Comparison of ENCODE assay signal across 10 cellular contexts in the genomic region with DNA sequence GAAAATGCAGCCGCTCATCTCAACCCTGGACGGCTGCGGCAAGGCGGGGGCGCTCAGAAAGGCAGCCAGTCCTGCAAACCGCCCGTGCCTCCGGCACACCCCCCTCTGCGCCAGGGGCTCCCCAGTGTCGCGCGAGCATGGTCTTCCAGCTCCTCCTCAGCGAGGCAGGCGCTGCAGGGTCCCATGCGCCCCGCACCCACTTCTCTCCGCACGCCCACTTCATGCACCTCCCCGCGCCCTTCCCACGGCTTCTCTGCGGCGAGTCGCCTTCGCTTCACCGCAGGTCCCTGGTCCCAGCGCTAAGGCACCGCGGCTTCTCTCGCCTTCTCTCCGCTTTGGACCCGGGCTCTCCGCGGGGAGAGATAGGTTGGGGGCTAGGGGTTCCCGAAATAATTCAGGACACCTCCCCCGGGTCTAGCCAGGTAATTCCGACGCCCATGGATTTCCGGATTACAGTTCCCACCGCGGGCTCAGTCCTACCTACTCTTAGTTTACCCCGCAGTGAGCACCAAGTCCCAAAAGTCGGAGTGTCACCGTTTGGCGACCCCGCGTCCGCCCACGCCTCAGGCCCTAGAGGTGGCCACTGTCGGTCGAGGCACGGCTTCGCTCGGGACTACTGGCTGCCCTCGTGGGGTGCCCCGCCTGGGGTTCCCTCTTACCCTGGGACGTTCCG.
DNase-seq lines count a peak whose midpoint lies in the region; ATAC-seq and TF ChIP-seq lines count a peak whose summit lies in the region.
"Had no signal": no experiment of that assay in that cellular context is flagged by ENCODE, and none has a peak within 500 bp of the region (broad histone marks: within the 10 kb centered on the region; RNA-seq: fewer than 3 reads in every experiment).

No MANE protein-coding gene starts in this region.

- WGBS in tibial nerve, 2 donors, result 2% methylated on average over 21 to 36 of the region's 58 CpGs

- H3K36me3 ChIP-seq in colonic mucosa, result no peaks in the 10 kb centered on the region
- no peaks in the 10 kb centered on the region for H3K36me3 ChIP-seq in mucosa of rectum (ENCODE audit: control insufficient read depth in 2 of 2, insufficient read depth in 2 of 2, low read length in 2 of 2)
- H3K36me3 ChIP-seq in tibial nerve, result no peaks in the 10 kb centered on the region

- TF ChIP-seq POLR2A in tibial nerve (IDR thresholded peaks at IDR 0.05), result no peak

- peaks cover 17% of the 10 kb centered on the region for H3K4me1 Mint-ChIP-seq in activated CD4-positive, alpha-beta memory T cell treated with anti-CD3 and anti-CD28 coated beads for 36 hours (ENCODE audit: low read depth)
- peaks cover 13% of the 10 kb centered on the region for H3K4me1 Mint-ChIP-seq in activated CD4-positive, alpha-beta memory T cell treated with anti-CD3 and anti-CD28 coated beads, Interleukin-2, amount 10 ng/mL, durations not matched to agents 7 days and 5 days

- TF ChIP-seq CTCF in colonic mucosa (IDR thresholded peaks at IDR 0.05) (no peak), tibial nerve (IDR thresholded peaks at IDR 0.05) (no peak)

- no peak overlapping the region for H3K27ac Mint-ChIP-seq in activated CD4-positive, alpha-beta memory T cell treated with anti-CD3 and anti-CD28 coated beads for 36 hours
- H3K27ac Mint-ChIP-seq in activated CD4-positive, alpha-beta memory T cell treated with anti-CD3 and anti-CD28 coated beads, Interleukin-2, amount 10 ng/mL, durations not matched to agents 7 days and 5 days, result no peak overlapping the region
- H3K27ac Mint-ChIP-seq: dendritic cell treated with granulocyte-macrophage colony-stimulating factor and Interleukin-4, amounts not matched to agents 40 ng/mL and 50 ng/mL, for 4 days had no signal

- H3K27me3 Mint-ChIP-seq in activated CD4-positive, alpha-beta memory T cell treated with anti-CD3 and anti-CD28 coated beads for 36 hours, result peaks cover 62% of the 10 kb centered on the region
- H3K27me3 Mint-ChIP-seq in activated CD4-positive, alpha-beta memory T cell treated with anti-CD3 and anti-CD28 coated beads, Interleukin-2, amount 10 ng/mL, durations not matched to agents 7 days and 5 days, result peaks cover 88% of the 10 kb centered on the region

- H3K27me3 ChIP-seq in colonic mucosa, result peaks cover 22% of the 10 kb centered on the region
- peaks cover 13 to 24% of the 10 kb centered on the region in 2 donors for H3K27me3 ChIP-seq in mucosa of rectum (ENCODE audit: control insufficient read depth in 2 of 2, insufficient read depth in 2 of 2, low read length in 2 of 2)
- H3K27me3 ChIP-seq in tibial nerve, result peaks cover 2 to 93% of the 10 kb centered on the region in 2 donors

- CTCF ChIA-PET in activated CD4-positive, alpha-beta memory T cell treated with anti-CD3 and anti-CD28 coated beads for 36 hours (lab: Charles Lee), result no interaction called here
- CTCF ChIA-PET in activated CD4-positive, alpha-beta memory T cell treated with anti-CD3 and anti-CD28 coated beads, Interleukin-2, amount 10 ng/mL, durations not matched to agents 7 days and 5 days (lab: Charles Lee), result no interaction called here

- no peak overlapping the region for H3K27ac ChIP-seq in colonic mucosa
- no peak overlapping the region for H3K27ac ChIP-seq in mucosa of rectum (ENCODE audit: low read depth in 2 of 2, low read length in 2 of 2)
- H3K27ac ChIP-seq in tibial nerve, result no peak overlapping the region
- H3K27ac ChIP-seq: C4-2B had no signal

- H3K9ac ChIP-seq in colonic mucosa (ENCODE audit: low read depth in 2 of 2, low read length in 2 of 2), result no peak overlapping the region
- no peak overlapping the region for H3K9ac ChIP-seq in mucosa of rectum (ENCODE audit: low read depth in 1 of 2, low read length in 2 of 2)

- H3K36me3 Mint-ChIP-seq in activated CD4-positive, alpha-beta memory T cell treated with anti-CD3 and anti-CD28 coated beads for 36 hours, result no peaks in the 10 kb centered on the region
- no peaks in the 10 kb centered on the region for H3K36me3 Mint-ChIP-seq in activated CD4-positive, alpha-beta memory T cell treated with anti-CD3 and anti-CD28 coated beads, Interleukin-2, amount 10 ng/mL, durations not matched to agents 7 days and 5 days (ENCODE audit: low read depth)

- H3K4me3 ChIP-seq in colonic mucosa, result peak overlapping the region; percentile 27
- peak overlapping the region; percentile 41 to 43 for H3K4me3 ChIP-seq in mucosa of rectum (ENCODE audit: low read length in 2 of 2)
- H3K4me3 ChIP-seq in tibial nerve, result peak overlapping the region in 3 of 4 donors; percentile 32 to 45 (median 43)

- H3K4me1 ChIP-seq in colonic mucosa (peaks cover 5% of the 10 kb centered on the region), mucosa of rectum (ENCODE audit: control insufficient read depth in 2 of 2, insufficient read depth in 2 of 2, low read length in 2 of 2) (peaks cover 18 to 19% of the 10 kb centered on the region in 2 donors), tibial nerve (peaks cover 0 to 26% (median 19%) of the 10 kb centered on the region in 4 donors)

- H3K9me3 ChIP-seq in colonic mucosa (no peaks in the 10 kb centered on the region), mucosa of rectum (ENCODE audit: control insufficient read depth in 2 of 2, low read length in 2 of 2) (no peaks in the 10 kb centered on the region), tibial nerve (no peaks in the 10 kb centered on the region)

- ATAC-seq in GM21717 (IDR thresholded peaks at IDR 0.05; ENCODE audit: unreplicated experiment) (no peak), HG02885 (IDR thresholded peaks at IDR 0.05; ENCODE audit: poor library complexity, unreplicated experiment) (no peak)

- no peak for DNase-seq in activated CD4-positive, alpha-beta memory T cell treated with anti-CD3 and anti-CD28 coated beads for 36 hours
- no peak for DNase-seq in activated CD4-positive, alpha-beta memory T cell treated with anti-CD3 and anti-CD28 coated beads, Interleukin-2, amount 10 ng/mL, durations not matched to agents 7 days and 5 days
- DNase-seq in colonic mucosa (no peak), tibial nerve (ENCODE audit: low spot score in 2 of 2) (no peak)
- no peak for DNase-seq in activated CD4-positive, alpha-beta T cell treated with anti-CD3 and anti-CD28 coated beads, Interleukin-2, amount 50 U/mL, for 48 hours

- no peaks in the 10 kb centered on the region for H3K9me3 Mint-ChIP-seq in activated CD4-positive, alpha-beta memory T cell treated with anti-CD3 and anti-CD28 coated beads for 36 hours
- no peaks in the 10 kb centered on the region for H3K9me3 Mint-ChIP-seq in activated CD4-positive, alpha-beta memory T cell treated with anti-CD3 and anti-CD28 coated beads, Interleukin-2, amount 10 ng/mL, durations not matched to agents 7 days and 5 days
- H3K9me3 Mint-ChIP-seq: dendritic cell treated with granulocyte-macrophage colony-stimulating factor and Interleukin-4, amounts not matched to agents 40 ng/mL and 50 ng/mL, for 4 days had no signal

- intact Hi-C loops in activated CD4-positive, alpha-beta memory T cell treated with anti-CD3 and anti-CD28 coated beads for 36 hours (cut with micrococcal nuclease), result no loop called here
- intact Hi-C loops in colonic mucosa (cut with DNase I), result no loop called here

- TF ChIP-seq EP300 in tibial nerve (IDR thresholded peaks at IDR 0.05), result no peak

- POLR2A ChIA-PET in activated CD4-positive, alpha-beta memory T cell treated with anti-CD3 and anti-CD28 coated beads for 36 hours (lab: Charles Lee), result no interaction called here
- POLR2A ChIA-PET in activated CD4-positive, alpha-beta memory T cell treated with anti-CD3 and anti-CD28 coated beads, Interleukin-2, amount 10 ng/mL, durations not matched to agents 7 days and 5 days (lab: Charles Lee), result no interaction called here

- H3K4me3 Mint-ChIP-seq in activated CD4-positive, alpha-beta memory T cell treated with anti-CD3 and anti-CD28 coated beads for 36 hours, result peak overlapping the region; percentile 25
- H3K4me3 Mint-ChIP-seq in activated CD4-positive, alpha-beta memory T cell treated with anti-CD3 and anti-CD28 coated beads, Interleukin-2, amount 10 ng/mL, durations not matched to agents 7 days and 5 days, result no peak overlapping the region
